Comparison of ENCODE assay signal across 8 cellular contexts in the genomic region with DNA sequence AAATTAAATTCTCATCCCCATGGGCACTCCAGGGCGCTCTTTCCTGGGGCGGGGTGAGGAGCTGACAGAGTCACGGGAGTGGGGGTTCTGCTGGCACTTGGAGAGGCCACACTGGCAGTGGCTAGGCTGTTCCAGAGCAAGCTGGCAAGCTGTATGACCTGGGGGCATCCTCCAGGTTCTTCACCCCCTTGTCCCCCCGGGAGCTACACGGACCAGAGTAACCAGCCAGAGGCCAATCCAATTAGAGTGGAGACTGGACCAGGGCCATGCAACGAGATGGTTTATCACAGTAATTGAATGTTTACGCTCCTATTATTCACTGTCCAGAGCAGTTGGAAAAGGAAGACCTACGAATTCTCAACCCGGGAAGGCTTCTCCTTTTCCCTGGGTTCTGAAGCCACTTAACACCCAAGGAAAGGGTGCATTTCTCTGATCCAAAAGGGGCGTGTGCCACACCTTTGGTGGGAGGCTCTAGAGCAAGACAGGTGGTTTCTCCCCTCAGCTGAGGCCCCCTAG. TPM values are rescaled to one million over a fixed set of nuclear protein-coding genes. Genes with fewer than 3 reads are reported as not detected.
DNase-seq lines count a peak whose midpoint lies in the region; ATAC-seq and TF ChIP-seq lines count a peak whose summit lies in the region.

No MANE protein-coding gene starts in this region.

- ATAC-seq in DND-41 (ENCODE audit: insufficient read depth, low read depth) (no peak), Panc1 (no peak), GM21619 (IDR thresholded peaks at IDR 0.05; ENCODE audit: unreplicated experiment) (no peak), GM18858 (IDR thresholded peaks at IDR 0.05; ENCODE audit: unreplicated experiment) (no peak)

- in situ Hi-C loops in Panc1 (cut with HindIII; ENCODE audit: low pct_unique_long_range_greater_than_20kb, low sequenced_read_pairs), result no loop called here

- no peaks in the 10 kb centered on the region for H3K27me3 ChIP-seq in DND-41 (ENCODE audit: insufficient read depth, low read length, poor library complexity)
- no peaks in the 10 kb centered on the region for H3K27me3 ChIP-seq in Panc1 (ENCODE audit: control insufficient read depth, insufficient read depth, low read length)
- no peaks in the 10 kb centered on the region for H3K27me3 ChIP-seq in trophoblast cell (ENCODE audit: insufficient read depth, low read length)

- H3K79me2 ChIP-seq in DND-41 (ENCODE audit: insufficient read depth, low read length) (peaks cover 85% of the 10 kb centered on the region), trophoblast cell (ENCODE audit: control insufficient read depth, insufficient read depth, low read length, poor library complexity) (peaks cover 35% of the 10 kb centered on the region)

- intact Hi-C loops in Panc1 (cut with micrococcal nuclease; ENCODE audit: unreplicated experiment), result no loop called here

- no peak overlapping the region for H2BK12ac ChIP-seq in trophoblast cell (ENCODE audit: low read length)

- H4K12ac ChIP-seq in trophoblast cell (ENCODE audit: low read depth, low read length), result no peak overlapping the region

- peak overlapping the region; percentile 11 for H2AK5ac ChIP-seq in trophoblast cell (ENCODE audit: low read length)

- peak overlapping the region; percentile 60 for H3K4ac ChIP-seq in trophoblast cell (ENCODE audit: low read depth, low read length)

- POLR2A ChIA-PET in Panc1 (lab: Charles Lee), result interaction anchor here (0.5 to 0.9 kb wide), 2 partner anchors 28 to 277 kb away, joined by 4 read pairs; no protein-coding TSS in a partner anchor

- H4K91ac ChIP-seq in trophoblast cell (ENCODE audit: low read depth, low read length), result peak overlapping the region; percentile 38

- no peak overlapping the region for H3K14ac ChIP-seq in trophoblast cell (ENCODE audit: low read length)

- H4K8ac ChIP-seq in trophoblast cell (ENCODE audit: low read depth, low read length), result peak overlapping the region; percentile 32

- H3K36me3 ChIP-seq in DND-41 (ENCODE audit: insufficient read depth, low read length) (no peaks in the 10 kb centered on the region; the same call in 1 of the 2 replicates), Panc1 (ENCODE audit: control insufficient read depth, insufficient read depth, low read length) (no peaks in the 10 kb centered on the region), trophoblast cell (ENCODE audit: control insufficient read depth in 1 of 2, insufficient read depth in 2 of 2, low read length in 2 of 2) (no peaks in the 10 kb centered on the region)

- H3K18ac ChIP-seq in trophoblast cell (ENCODE audit: low read length), result peak overlapping the region; percentile 45

- DNase-seq in DND-41 (no peak), Panc1 (ENCODE audit: low read depth, low spot score) (no peak), epithelial cell of esophagus (ENCODE audit: low read depth) (no peak), trophoblast cell (no peak), SHP77 treated with DMSO at 0.1 percent for 48 hours (lab: John Stamatoyannopoulos, UW) (no peak)
- no peak for DNase-seq in stimulated activated CD4-positive, alpha-beta T cell treated with anti-CD3 and anti-CD28 coated beads, Interleukin-2, amount 100 ng/mL, for 48 hours

- peaks cover 38% of the 10 kb centered on the region for H3K79me1 ChIP-seq in trophoblast cell (ENCODE audit: low read length)

- H2BK120ac ChIP-seq in trophoblast cell (ENCODE audit: insufficient read depth, low read length, poor library complexity), result no peak overlapping the region

- no peak overlapping the region for H3K23ac ChIP-seq in trophoblast cell (ENCODE audit: low read length)

- H3K4me1 ChIP-seq in DND-41 (ENCODE audit: insufficient read depth, low read length) (peaks cover 71% of the 10 kb centered on the region), Panc1 (ENCODE audit: control insufficient read depth, insufficient read depth, low read length) (peaks cover 74% of the 10 kb centered on the region), trophoblast cell (ENCODE audit: control insufficient read depth in 1 of 2, insufficient read depth in 2 of 2, low read length in 2 of 2) (peaks cover 66 to 72% of the 10 kb centered on the region in 2 experiments)

- peak overlapping the region in 1 of 2 experiments; percentile 93; a peak in 2 of 4 replicates for H3K4me3 ChIP-seq in DND-41 (ENCODE audit: low read depth in 1 of 2, low read length in 2 of 2)
- H3K4me3 ChIP-seq in Panc1 (ENCODE audit: low read depth in 2 of 2, low read length in 2 of 2), result peak overlapping the region; percentile 68 to 85
- H3K4me3 ChIP-seq in epithelial cell of esophagus (ENCODE audit: low read length), result peak overlapping the region; percentile 76
- H3K4me3 ChIP-seq in trophoblast cell (ENCODE audit: low read depth, low read length), result no peak overlapping the region

- no CpG with 5 or more reads among the region's 10 CpGs for WGBS in trophoblast cell (ENCODE audit: extremely low coverage, insufficient coverage, insufficient read length)

- no peak overlapping the region for H3K27ac ChIP-seq in DND-41 (ENCODE audit: low read length)
- H3K27ac ChIP-seq in Panc1 (ENCODE audit: low read length), result peak overlapping the region; percentile 97
- no peak overlapping the region for H3K27ac ChIP-seq in trophoblast cell (ENCODE audit: low read depth, low read length)

- no peaks in the 10 kb centered on the region for H3K9me3 ChIP-seq in DND-41 (ENCODE audit: insufficient read depth, low read length, severe bottlenecking)
- no peaks in the 10 kb centered on the region for H3K9me3 ChIP-seq in Panc1 (ENCODE audit: control insufficient read depth, insufficient read depth, low read depth, low read length)
- H3K9me3 ChIP-seq in trophoblast cell (ENCODE audit: insufficient read depth, low read depth, low read length), result no peaks in the 10 kb centered on the region

- H2AFZ ChIP-seq in DND-41 (ENCODE audit: low read depth, low read length), result no peak overlapping the region
- H2AFZ ChIP-seq in trophoblast cell (ENCODE audit: insufficient read depth, low read length, poor library complexity), result no peak overlapping the region

- H4K20me1 ChIP-seq in DND-41 (ENCODE audit: insufficient read depth, low read length), result peaks cover 82% of the 10 kb centered on the region

- H3K9ac ChIP-seq in DND-41 (ENCODE audit: low read depth, low read length), result peak overlapping the region; percentile 85
- H3K9ac ChIP-seq in trophoblast cell (ENCODE audit: low read length), result no peak overlapping the region

- peak overlapping the region; percentile 95 for H3K4me2 ChIP-seq in DND-41 (ENCODE audit: insufficient read depth, low read length)
- H3K4me2 ChIP-seq in trophoblast cell (ENCODE audit: low read length), result peak overlapping the region; percentile 97

- CTCF ChIA-PET in Panc1 (lab: Charles Lee), result interaction anchor here (1.0 to 1.3 kb wide), 3 partner anchors 11 to 29 kb away, joined by 3 to 6 read pairs (median 3); no protein-coding TSS in a partner anchor

- TSS peak; percentile 53 for BruUV-seq in Panc1 (replicated peaks; lab: Mats Ljungman, UMichigan)

- no peak overlapping the region for H2BK5ac ChIP-seq in trophoblast cell (ENCODE audit: low read depth, low read length, poor library complexity)

- TF ChIP-seq CTCF in DND-41 (IDR thresholded peaks at IDR 0.05; ENCODE audit: borderline replicate concordance, extremely low read depth, low read length, poor library complexity, severe bottlenecking) (no peak), Panc1 (IDR thresholded peaks at IDR 0.05) (no peak), epithelial cell of esophagus (IDR thresholded peaks at IDR 0.05; ENCODE audit: insufficient read depth, low read depth, low read length, missing control alignments) (no peak)

RNA-seq across cellular contexts. Expression of a gene that starts 43.8 kb away (rescaled TPM):
- 49.7 TPM for total RNA-seq in Panc1 (2021; ENCODE audit: unreplicated experiment)
- polyA plus RNA-seq in Panc1 (2012; ENCODE audit: insufficient read length), result 45.4 TPM
- 19.1 and 19.3 TPM in 2 replicates for polyA plus RNA-seq in trophoblast cell (2013)
